22 cellular contexts compared by ENCODE assay signal in the genomic region with DNA sequence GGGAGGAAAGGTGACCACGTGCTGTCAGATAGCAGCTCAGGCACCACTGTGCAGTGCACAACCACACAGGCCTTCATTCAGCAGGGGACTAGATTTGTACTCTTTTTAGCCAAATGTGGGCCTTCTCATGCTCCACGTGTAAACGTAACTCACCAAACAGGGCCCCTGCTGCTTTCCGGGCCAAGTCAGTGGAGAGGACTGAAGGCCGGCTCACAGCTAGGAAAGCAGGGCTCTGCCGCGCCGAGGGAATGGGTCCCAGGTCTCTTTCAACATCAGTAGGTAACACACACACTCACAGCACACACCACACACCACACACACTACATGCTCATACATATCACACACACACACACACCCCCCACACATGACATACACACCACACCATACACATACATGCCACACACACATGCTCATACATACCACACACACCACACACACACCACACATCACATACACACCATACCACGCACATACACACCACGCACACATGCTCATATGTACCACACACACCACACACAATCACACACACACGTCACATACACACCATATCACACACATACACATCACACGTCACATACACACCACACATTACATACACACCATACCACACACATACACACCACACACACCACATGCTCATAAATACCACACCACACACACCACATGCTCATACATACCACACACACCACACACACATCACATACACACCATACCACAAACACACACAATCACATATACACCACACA.
DNase-seq lines count a peak whose midpoint lies in the region; ATAC-seq, FAIRE-seq and TF ChIP-seq lines count a peak whose summit lies in the region.
"Had no signal": no experiment of that assay in that cellular context is flagged by ENCODE, and none has a peak within 500 bp of the region (broad histone marks: within the 10 kb centered on the region; RNA-seq: fewer than 3 reads in every experiment).

No MANE protein-coding gene starts in this region.

- no peaks in the 10 kb centered on the region for H3K36me3 Mint-ChIP-seq in osteocyte (ENCODE audit: unreplicated experiment)

- no TSS peak for BruUV-seq in K562 (replicated peaks; lab: Mats Ljungman, UMichigan)

- 31% methylated on average over 12 of the region's 12 CpGs for WGBS in K562 (ENCODE audit: insufficient coverage, low coverage, missing lambda C conversion rate)

- peaks cover 11% of the 10 kb centered on the region for H3K4me1 Mint-ChIP-seq in osteocyte (ENCODE audit: unreplicated experiment)

- TF ChIP-seq RAD21 in K562 (CRISPR knock-in tag; conservative IDR thresholded peaks at IDR 0.05 in 1 of 2, IDR thresholded peaks at IDR 0.05 in 1 of 2): no peak

- H3K9me1 ChIP-seq in K562 (ENCODE audit: control insufficient read depth, insufficient read depth, low read length): no peaks in the 10 kb centered on the region

- TF ChIP-seq CTCF in K562 (IDR thresholded peaks at IDR 0.05 in 2 of 3, conservative IDR thresholded peaks at IDR 0.05 in 1 of 3; ENCODE audit: insufficient read depth in 2 of 3, low read depth in 1 of 3, low read length in 3 of 3) (no peak), osteocyte (IDR thresholded peaks at IDR 0.05) (no peak), foreskin keratinocyte (conservative IDR thresholded peaks at IDR 0.05) (no peak)

- FAIRE-seq in GM12891 (lab: Jason Lieb, UNC) (peak; percentile 66), HTR-8/SVneo (lab: Jason Lieb, UNC) (peak; percentile 99), K562 (lab: Jason Lieb, UNC) (peak; percentile 79)

- no peak overlapping the region for H3K27ac Mint-ChIP-seq in osteocyte (ENCODE audit: unreplicated experiment)

- TF ChIP-seq POLR2A in GM12891 (IDR thresholded peaks at IDR 0.05; ENCODE audit: low read depth, low read length) (no peak), K562 (conservative IDR thresholded peaks at IDR 0.05) (no peak)

- no peak overlapping the region for H3K4me2 ChIP-seq in K562 (ENCODE audit: insufficient read depth, low read length)

- CTCF ChIA-PET in K562 (lab: Yijun Ruan, JAX; ENCODE audit: low intra/inter-chr PET ratio): no interaction called here

- no peak for DNase-seq in GM12891 (ENCODE audit: insufficient read length, low spot score)
- DNase-seq in HTR-8/SVneo (ENCODE audit: insufficient read length, low spot score): no peak
- DNase-seq in K562 (ENCODE audit: extremely low read depth in 1 of 4, low spot score in 3 of 4): no peak
- DNase-seq in osteocyte (ENCODE audit: extremely low spot score, unreplicated experiment): peak; percentile 51
- no peak for DNase-seq in activated naive CD4-positive, alpha-beta T cell (lab: John Stamatoyannopoulos, UW)
- DNase-seq in foreskin keratinocyte: no peak
- DNase-seq in substantia nigra (lab: John Stamatoyannopoulos, UW): no peak
- no peak for DNase-seq in 8988T
- DNase-seq: Calu3, DMS79 treated with DMSO at 0.1 percent for 48 hours, GF-D8, H7, Karpas-422, MV-4-11, NCI-H1105, NCI-H1436 treated with DMSO at 0.1 percent for 48 hours, NCI-H187 treated with DMSO at 0.1 percent for 48 hours, NCI-H524, NCI-H774, PC-3 had no signal

- no peak overlapping the region for H3K4me3 ChIP-seq in K562
- H3K4me3 ChIP-seq: SJSA1 had no signal

- no peaks in the 10 kb centered on the region for H3K36me3 ChIP-seq in K562 (ENCODE audit: control insufficient read depth, insufficient read depth, low read length)
- H3K36me3 ChIP-seq: SJSA1 had no signal

- no peaks in the 10 kb centered on the region for H4K20me1 ChIP-seq in K562 (replicated peaks; ENCODE audit: control insufficient read depth, insufficient read depth, low read length)

- no peaks in the 10 kb centered on the region for H3K27me3 ChIP-seq in K562 (ENCODE audit: control insufficient read depth in 2 of 2, insufficient read depth in 2 of 2, low read length in 2 of 2)
- H3K27me3 ChIP-seq in foreskin keratinocyte: no peaks in the 10 kb centered on the region
- H3K27me3 ChIP-seq: SJSA1 had no signal

- no peak overlapping the region for H3K27ac ChIP-seq in K562 (ENCODE audit: extremely low read depth, low read depth, low read length)
- H3K27ac ChIP-seq in foreskin keratinocyte: no peak overlapping the region
- H3K27ac ChIP-seq in substantia nigra (ENCODE audit: low read depth, low read length, poor library complexity, severe bottlenecking): no peak overlapping the region
- H3K27ac ChIP-seq: SJSA1 had no signal

- no peak overlapping the region for H3K9ac ChIP-seq in K562 (ENCODE audit: insufficient read depth in 1 of 2, low read depth in 2 of 2, low read length in 2 of 2)

- in situ Hi-C loops in K562 (cut with MboI): no loop called here

- ATAC-seq in K562: no peak
- no peak for ATAC-seq in foreskin keratinocyte
- ATAC-seq: PC-3, Right ventricle myocardium inferior had no signal

- no peaks in the 10 kb centered on the region for H3K79me2 ChIP-seq in K562 (ENCODE audit: control insufficient read depth, insufficient read depth, low read length)

- H3K4me1 ChIP-seq in K562 (replicated peaks in 1 of 2; ENCODE audit: control insufficient read depth in 2 of 2, insufficient read depth in 2 of 2, low read length in 2 of 2): no peaks in the 10 kb centered on the region
- no peaks in the 10 kb centered on the region for H3K4me1 ChIP-seq in foreskin keratinocyte
- H3K4me1 ChIP-seq: SJSA1 had no signal

- no peak overlapping the region for H3K4me3 Mint-ChIP-seq in osteocyte (ENCODE audit: unreplicated experiment)

- no peaks in the 10 kb centered on the region for H3K9me3 Mint-ChIP-seq in osteocyte (ENCODE audit: unreplicated experiment)

- POLR2A ChIA-PET in K562 (lab: Yijun Ruan, JAX): no interaction called here

- H2AFZ ChIP-seq in K562 (ENCODE audit: low read depth, low read length): no peak overlapping the region

- H3K9me3 ChIP-seq in K562 (replicated peaks; ENCODE audit: control insufficient read depth, insufficient read depth, low read depth, low read length): no peaks in the 10 kb centered on the region
- H3K9me3 ChIP-seq: SJSA1 had no signal

- H3K27me3 Mint-ChIP-seq in osteocyte (ENCODE audit: unreplicated experiment): no peaks in the 10 kb centered on the region

- TF ChIP-seq EP300 in K562 (IDR thresholded peaks at IDR 0.05; ENCODE audit: low read length): no peak

- intact Hi-C loops in K562 (cut with micrococcal nuclease): no loop called here

TF ChIP-seq in GM12891, 5 proteins besides CTCF, POLR2A, EP300 and RAD21:
- no peak for TF ChIP-seq PAX5 (IDR thresholded peaks at IDR 0.05; ENCODE audit: insufficient read depth, low read length, severe bottlenecking)
- TF ChIP-seq POLR2AphosphoS5 (IDR thresholded peaks at IDR 0.05; ENCODE audit: low read depth, low read length): no peak
- TF ChIP-seq SPI1 (IDR thresholded peaks at IDR 0.05; ENCODE audit: low read depth, low read length): no peak

TF ChIP-seq in K562, 482 proteins besides CTCF, POLR2A, EP300 and RAD21 (continues in another document):
- TF ChIP-seq, protein P1, sequence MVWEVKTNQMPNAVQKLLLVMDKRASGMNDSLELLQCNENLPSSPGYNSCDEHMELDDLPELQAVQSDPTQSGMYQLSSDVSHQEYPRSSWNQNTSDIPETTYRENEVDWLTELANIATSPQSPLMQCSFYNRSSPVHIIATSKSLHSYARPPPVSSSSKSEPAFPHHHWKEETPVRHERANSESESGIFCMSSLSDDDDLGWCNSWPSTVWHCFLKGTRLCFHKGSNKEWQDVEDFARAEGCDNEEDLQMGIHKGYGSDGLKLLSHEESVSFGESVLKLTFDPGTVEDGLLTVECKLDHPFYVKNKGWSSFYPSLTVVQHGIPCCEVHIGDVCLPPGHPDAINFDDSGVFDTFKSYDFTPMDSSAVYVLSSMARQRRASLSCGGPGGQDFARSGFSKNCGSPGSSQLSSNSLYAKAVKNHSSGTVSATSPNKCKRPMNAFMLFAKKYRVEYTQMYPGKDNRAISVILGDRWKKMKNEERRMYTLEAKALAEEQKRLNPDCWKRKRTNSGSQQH (CRISPR knock-in tag; IDR thresholded peaks at IDR 0.05): peak; percentile 63; the same call in 1 of the 2 replicates
- TF ChIP-seq LARP7 (IDR thresholded peaks at IDR 0.05) (0 out of 2 replicates have a peak, but pooled peaks have one; percentile 27), ELF4 (CRISPR knock-in tag; IDR thresholded peaks at IDR 0.05) (0 out of 2 replicates have a peak, but pooled peaks have one; percentile 41), KAT7 (CRISPR knock-in tag; IDR thresholded peaks at IDR 0.05; ENCODE audit: borderline replicate concordance) (no peak), ZNF696 (CRISPR knock-in tag; conservative IDR thresholded peaks at IDR 0.05) (no peak), NEUROD1 (IDR thresholded peaks at IDR 0.05; ENCODE audit: borderline replicate concordance, low read depth, low read length, partially characterized antibody) (no peak)
- TF ChIP-seq, protein P2, sequence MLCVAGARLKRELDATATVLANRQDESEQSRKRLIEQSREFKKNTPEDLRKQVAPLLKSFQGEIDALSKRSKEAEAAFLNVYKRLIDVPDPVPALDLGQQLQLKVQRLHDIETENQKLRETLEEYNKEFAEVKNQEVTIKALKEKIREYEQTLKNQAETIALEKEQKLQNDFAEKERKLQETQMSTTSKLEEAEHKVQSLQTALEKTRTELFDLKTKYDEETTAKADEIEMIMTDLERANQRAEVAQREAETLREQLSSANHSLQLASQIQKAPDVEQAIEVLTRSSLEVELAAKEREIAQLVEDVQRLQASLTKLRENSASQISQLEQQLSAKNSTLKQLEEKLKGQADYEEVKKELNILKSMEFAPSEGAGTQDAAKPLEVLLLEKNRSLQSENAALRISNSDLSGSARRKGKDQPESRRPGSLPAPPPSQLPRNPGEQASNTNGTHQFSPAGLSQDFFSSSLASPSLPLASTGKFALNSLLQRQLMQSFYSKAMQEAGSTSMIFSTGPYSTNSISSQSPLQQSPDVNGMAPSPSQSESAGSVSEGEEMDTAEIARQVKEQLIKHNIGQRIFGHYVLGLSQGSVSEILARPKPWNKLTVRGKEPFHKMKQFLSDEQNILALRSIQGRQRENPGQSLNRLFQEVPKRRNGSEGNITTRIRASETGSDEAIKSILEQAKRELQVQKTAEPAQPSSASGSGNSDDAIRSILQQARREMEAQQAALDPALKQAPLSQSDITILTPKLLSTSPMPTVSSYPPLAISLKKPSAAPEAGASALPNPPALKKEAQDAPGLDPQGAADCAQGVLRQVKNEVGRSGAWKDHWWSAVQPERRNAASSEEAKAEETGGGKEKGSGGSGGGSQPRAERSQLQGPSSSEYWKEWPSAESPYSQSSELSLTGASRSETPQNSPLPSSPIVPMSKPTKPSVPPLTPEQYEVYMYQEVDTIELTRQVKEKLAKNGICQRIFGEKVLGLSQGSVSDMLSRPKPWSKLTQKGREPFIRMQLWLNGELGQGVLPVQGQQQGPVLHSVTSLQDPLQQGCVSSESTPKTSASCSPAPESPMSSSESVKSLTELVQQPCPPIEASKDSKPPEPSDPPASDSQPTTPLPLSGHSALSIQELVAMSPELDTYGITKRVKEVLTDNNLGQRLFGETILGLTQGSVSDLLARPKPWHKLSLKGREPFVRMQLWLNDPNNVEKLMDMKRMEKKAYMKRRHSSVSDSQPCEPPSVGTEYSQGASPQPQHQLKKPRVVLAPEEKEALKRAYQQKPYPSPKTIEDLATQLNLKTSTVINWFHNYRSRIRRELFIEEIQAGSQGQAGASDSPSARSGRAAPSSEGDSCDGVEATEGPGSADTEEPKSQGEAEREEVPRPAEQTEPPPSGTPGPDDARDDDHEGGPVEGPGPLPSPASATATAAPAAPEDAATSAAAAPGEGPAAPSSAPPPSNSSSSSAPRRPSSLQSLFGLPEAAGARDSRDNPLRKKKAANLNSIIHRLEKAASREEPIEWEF (CRISPR knock-in tag; IDR thresholded peaks at IDR 0.05): no peak
